Comparison of ENCODE assay signal across 1 cellular context in the genomic region with DNA sequence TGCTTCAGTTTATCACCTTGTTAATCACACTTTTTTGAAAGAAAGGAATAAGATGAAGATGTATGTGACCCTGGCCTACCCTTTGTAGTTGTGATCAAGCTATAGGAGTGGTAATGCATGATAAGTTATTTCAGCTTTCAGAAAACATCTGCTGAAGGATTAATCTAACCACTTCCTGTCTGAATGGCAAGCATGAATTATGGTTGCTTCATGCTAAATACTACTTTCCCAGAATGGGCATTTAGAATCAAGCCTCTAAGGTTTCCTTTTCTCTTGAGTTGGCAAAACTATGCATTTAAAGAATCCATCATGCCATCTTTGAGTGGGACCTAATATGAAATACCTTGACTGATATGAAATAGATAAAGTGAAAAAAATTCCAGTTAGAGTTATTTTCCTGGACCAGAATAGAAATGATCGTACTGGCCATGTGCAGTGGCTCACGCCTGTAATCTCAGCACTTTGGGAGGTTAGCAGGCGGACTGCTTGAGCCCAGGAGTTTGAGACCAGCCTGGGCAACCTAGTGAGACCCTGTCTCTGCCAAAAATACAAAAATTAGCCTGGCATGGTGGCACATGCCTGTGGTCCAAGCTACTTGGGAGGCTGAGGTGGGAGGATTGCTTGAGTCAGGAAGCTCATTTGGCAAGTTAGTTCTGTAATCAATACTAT.
TF ChIP-seq lines count a peak whose summit lies in the region.

No MANE protein-coding gene starts in this region.

TF ChIP-seq in K562, 482 proteins besides CTCF, POLR2A, EP300 and RAD21 (continued from another document and continues in another):
- TF ChIP-seq, protein P1, sequence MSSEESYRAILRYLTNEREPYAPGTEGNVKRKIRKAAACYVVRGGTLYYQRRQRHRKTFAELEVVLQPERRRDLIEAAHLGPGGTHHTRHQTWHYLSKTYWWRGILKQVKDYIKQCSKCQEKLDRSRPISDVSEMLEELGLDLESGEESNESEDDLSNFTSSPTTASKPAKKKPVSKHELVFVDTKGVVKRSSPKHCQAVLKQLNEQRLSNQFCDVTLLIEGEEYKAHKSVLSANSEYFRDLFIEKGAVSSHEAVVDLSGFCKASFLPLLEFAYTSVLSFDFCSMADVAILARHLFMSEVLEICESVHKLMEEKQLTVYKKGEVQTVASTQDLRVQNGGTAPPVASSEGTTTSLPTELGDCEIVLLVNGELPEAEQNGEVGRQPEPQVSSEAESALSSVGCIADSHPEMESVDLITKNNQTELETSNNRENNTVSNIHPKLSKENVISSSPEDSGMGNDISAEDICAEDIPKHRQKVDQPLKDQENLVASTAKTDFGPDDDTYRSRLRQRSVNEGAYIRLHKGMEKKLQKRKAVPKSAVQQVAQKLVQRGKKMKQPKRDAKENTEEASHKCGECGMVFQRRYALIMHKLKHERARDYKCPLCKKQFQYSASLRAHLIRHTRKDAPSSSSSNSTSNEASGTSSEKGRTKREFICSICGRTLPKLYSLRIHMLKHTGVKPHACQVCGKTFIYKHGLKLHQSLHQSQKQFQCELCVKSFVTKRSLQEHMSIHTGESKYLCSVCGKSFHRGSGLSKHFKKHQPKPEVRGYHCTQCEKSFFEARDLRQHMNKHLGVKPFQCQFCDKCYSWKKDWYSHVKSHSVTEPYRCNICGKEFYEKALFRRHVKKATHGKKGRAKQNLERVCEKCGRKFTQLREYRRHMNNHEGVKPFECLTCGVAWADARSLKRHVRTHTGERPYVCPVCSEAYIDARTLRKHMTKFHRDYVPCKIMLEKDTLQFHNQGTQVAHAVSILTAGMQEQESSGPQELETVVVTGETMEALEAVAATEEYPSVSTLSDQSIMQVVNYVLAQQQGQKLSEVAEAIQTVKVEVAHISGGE (CRISPR knock-in tag; IDR thresholded peaks at IDR 0.05) = peak in 1 of 3 experiments; percentile 57; a peak in 2 of 6 replicates
- TF ChIP-seq HNRNPUL1 (IDR thresholded peaks at IDR 0.05; ENCODE audit: low read length) (no peak), TCF7 (IDR thresholded peaks at IDR 0.05; ENCODE audit: borderline replicate concordance) (peak; percentile 92; the same call in 1 of the 2 replicates), FOXK1 (CRISPR knock-in tag; IDR thresholded peaks at IDR 0.05; ENCODE audit: borderline replicate concordance) (no peak), PRPF4 (IDR thresholded peaks at IDR 0.05; ENCODE audit: insufficient read depth, low read depth, low read length, poor library complexity, severe bottlenecking) (no peak), SMC3 (conservative IDR thresholded peaks at IDR 0.05; ENCODE audit: insufficient read depth, low read depth, low read length) (no peak), HDAC1 (IDR thresholded peaks at IDR 0.05) (peak; percentile 23 to 64; a peak in 1 of 4 replicates), ZKSCAN3 (CRISPR knock-in tag; IDR thresholded peaks at IDR 0.05) (no peak), PHF8 (IDR thresholded peaks at IDR 0.05; ENCODE audit: borderline replicate concordance, low read length) (no peak), RBM14 (IDR thresholded peaks at IDR 0.05; ENCODE audit: borderline replicate concordance, insufficient read depth, low read depth, low read length) (no peak), ZNF830 (CRISPR knock-in tag; IDR thresholded peaks at IDR 0.05) (no peak), NONO (IDR thresholded peaks at IDR 0.05; ENCODE audit: low read depth in 2 of 2, low read length in 1 of 2) (no peak), ZBTB17 (CRISPR knock-in tag; IDR thresholded peaks at IDR 0.05) (0 out of 2 replicates have a peak, but pooled peaks have one; percentile 19), CHCHD3 (CRISPR knock-in tag; IDR thresholded peaks at IDR 0.05) (no peak), ZBTB1 (CRISPR knock-in tag; IDR thresholded peaks at IDR 0.05; ENCODE audit: borderline replicate concordance, low read depth) (no peak), ELF4 (CRISPR knock-in tag; IDR thresholded peaks at IDR 0.05) (no peak), SLC30A9 (CRISPR knock-in tag; IDR thresholded peaks at IDR 0.05) (no peak), REST (CRISPR knock-in tag; IDR thresholded peaks at IDR 0.05; ENCODE audit: low read depth) (no peak), FOXJ3 (CRISPR knock-in tag; IDR thresholded peaks at IDR 0.05) (no peak), CREBBP (IDR thresholded peaks at IDR 0.05; ENCODE audit: low read depth, low read length) (no peak), ZNF668 (CRISPR knock-in tag; IDR thresholded peaks at IDR 0.05) (no peak), SMARCA4 (IDR thresholded peaks at IDR 0.05) (peak; percentile 93), SREBF2 (CRISPR knock-in tag; IDR thresholded peaks at IDR 0.05) (no peak), E2F3 (CRISPR knock-in tag; IDR thresholded peaks at IDR 0.05) (no peak), MTA1 (IDR thresholded peaks at IDR 0.05; ENCODE audit: borderline replicate concordance) (no peak), MBD1 (CRISPR knock-in tag; IDR thresholded peaks at IDR 0.05) (no peak), POLR2H (tag; IDR thresholded peaks at IDR 0.05; ENCODE audit: low read depth) (peak; percentile 13; the same call in 1 of the 2 replicates), NFE2 (IDR thresholded peaks at IDR 0.05; ENCODE audit: low read depth) (peak; percentile 46; the same call in 1 of the 2 replicates), SRSF9 (IDR thresholded peaks at IDR 0.05; ENCODE audit: borderline replicate concordance, low read depth, low read length) (no peak), ZNF707 (CRISPR knock-in tag; conservative IDR thresholded peaks at IDR 0.05) (no peak), CCNT2 (IDR thresholded peaks at IDR 0.05; ENCODE audit: borderline replicate concordance, extremely low read depth, insufficient read length, low read depth, low read length) (peak; percentile 42), RAD51 (IDR thresholded peaks at IDR 0.05; ENCODE audit: borderline replicate concordance, low read depth) (no peak), THAP12 (CRISPR knock-in tag; IDR thresholded peaks at IDR 0.05) (no peak), LCOR (CRISPR knock-in tag; IDR thresholded peaks at IDR 0.05) (peak; percentile 52; the same call in 1 of the 2 replicates), ZNF24 (IDR thresholded peaks at IDR 0.05) (no peak; the same call in 1 of the 2 replicates), ZNF239 (CRISPR knock-in tag; IDR thresholded peaks at IDR 0.05) (0 out of 2 replicates have a peak, but pooled peaks have one; percentile 47), TCF7L2 (IDR thresholded peaks at IDR 0.05; ENCODE audit: low read depth, low read length) (no peak), ZNF583 (CRISPR knock-in tag; IDR thresholded peaks at IDR 0.05) (no peak), SRSF1 (IDR thresholded peaks at IDR 0.05; ENCODE audit: low read depth, low read length) (no peak), MYC (IDR thresholded peaks at IDR 0.05; ENCODE audit: low read depth, low read length) (peak; percentile 38; the same call in 1 of the 2 replicates), MYC (CRISPR knock-in tag; IDR thresholded peaks at IDR 0.05; ENCODE audit: borderline replicate concordance, low read depth) (no peak), CSDE1 (IDR thresholded peaks at IDR 0.05) (no peak), HINFP (tag; conservative IDR thresholded peaks at IDR 0.05; ENCODE audit: low read depth) (no peak), TRIM25 (IDR thresholded peaks at IDR 0.05; ENCODE audit: borderline replicate concordance) (no peak), CREM (IDR thresholded peaks at IDR 0.05; ENCODE audit: low read depth) (peak; percentile 67)
- TF ChIP-seq, protein P2, sequence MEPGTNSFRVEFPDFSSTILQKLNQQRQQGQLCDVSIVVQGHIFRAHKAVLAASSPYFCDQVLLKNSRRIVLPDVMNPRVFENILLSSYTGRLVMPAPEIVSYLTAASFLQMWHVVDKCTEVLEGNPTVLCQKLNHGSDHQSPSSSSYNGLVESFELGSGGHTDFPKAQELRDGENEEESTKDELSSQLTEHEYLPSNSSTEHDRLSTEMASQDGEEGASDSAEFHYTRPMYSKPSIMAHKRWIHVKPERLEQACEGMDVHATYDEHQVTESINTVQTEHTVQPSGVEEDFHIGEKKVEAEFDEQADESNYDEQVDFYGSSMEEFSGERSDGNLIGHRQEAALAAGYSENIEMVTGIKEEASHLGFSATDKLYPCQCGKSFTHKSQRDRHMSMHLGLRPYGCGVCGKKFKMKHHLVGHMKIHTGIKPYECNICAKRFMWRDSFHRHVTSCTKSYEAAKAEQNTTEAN (CRISPR knock-in tag; IDR thresholded peaks at IDR 0.05) = no peak
- TF ChIP-seq, protein P3, sequence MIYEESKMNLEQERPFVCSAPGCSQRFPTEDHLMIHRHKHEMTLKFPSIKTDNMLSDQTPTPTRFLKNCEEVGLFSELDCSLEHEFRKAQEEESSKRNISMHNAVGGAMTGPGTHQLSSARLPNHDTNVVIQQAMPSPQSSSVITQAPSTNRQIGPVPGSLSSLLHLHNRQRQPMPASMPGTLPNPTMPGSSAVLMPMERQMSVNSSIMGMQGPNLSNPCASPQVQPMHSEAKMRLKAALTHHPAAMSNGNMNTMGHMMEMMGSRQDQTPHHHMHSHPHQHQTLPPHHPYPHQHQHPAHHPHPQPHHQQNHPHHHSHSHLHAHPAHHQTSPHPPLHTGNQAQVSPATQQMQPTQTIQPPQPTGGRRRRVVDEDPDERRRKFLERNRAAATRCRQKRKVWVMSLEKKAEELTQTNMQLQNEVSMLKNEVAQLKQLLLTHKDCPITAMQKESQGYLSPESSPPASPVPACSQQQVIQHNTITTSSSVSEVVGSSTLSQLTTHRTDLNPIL (CRISPR knock-in tag; IDR thresholded peaks at IDR 0.05) = no peak
